22 cellular contexts compared by ENCODE assay signal in the genomic region with DNA sequence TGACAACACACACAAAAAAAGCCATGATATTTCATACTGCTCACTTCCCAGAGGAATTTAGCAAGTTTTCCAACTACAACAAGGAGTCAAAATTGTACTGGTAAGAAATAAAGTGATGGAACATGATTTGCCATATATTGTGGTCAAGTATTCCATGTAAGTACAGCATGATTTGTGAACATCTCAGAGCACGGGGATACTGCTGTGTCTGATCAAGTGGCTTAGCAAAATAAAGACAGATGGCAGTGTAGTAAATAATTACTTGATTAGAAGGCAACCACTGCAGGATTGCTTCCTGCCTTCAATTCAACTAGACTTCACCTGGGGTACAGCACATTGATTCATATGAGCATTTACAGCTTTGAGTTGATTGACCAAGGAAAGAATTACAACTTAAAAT.
"Had no signal": no experiment of that assay in that cellular context is flagged by ENCODE, and none has a peak within 500 bp of the region (broad histone marks: within the 10 kb centered on the region; RNA-seq: fewer than 3 reads in every experiment).

No MANE protein-coding gene starts in this region.

- ATAC-seq: heart left ventricle; left cardiac atrium; lower lobe of right lung; mucosa of descending colon; right lobe of liver; stimulated activated effector memory CD8-positive, alpha-beta T cell treated with anti-CD3 and anti-CD28 coated beads, Interleukin-12 subunit alpha, Interleukin-12 subunit beta, amount 100 ng/mL, for 72 hours; stimulated activated naive CD8-positive, alpha-beta T cell treated with anti-CD3 and anti-CD28 coated beads, Interleukin-15, amount 100 ng/mL, for 72 hours had no signal

- DNase-seq: activated gamma-delta T cell treated with Interleukin-2 at 50 U/mL for 16 hours; activated T-cell treated with anti-CD3 and anti-CD28 coated beads, Interleukin-2, amount 50 U/mL, for 1 hour; anterior cingulate cortex; effector CD4-positive, alpha-beta T cell; heart left ventricle; islet precursor cell; left cardiac atrium; lower lobe of right lung; mesendoderm; mucosa of descending colon; nephron progenitor cell; nucleus accumbens; posterior cingulate gyrus; right lobe of liver; stimulated activated CD4-positive, alpha-beta T cell treated with anti-CD3 and anti-CD28 coated beads, Interleukin-1b, Interleukin-23, amount 100 ng/mL, for 48 hours; stimulated activated naive CD8-positive, alpha-beta T cell treated with anti-CD3 and anti-CD28 coated beads, Interleukin-15, amount 100 ng/mL, for 72 hours had no signal

- H3K4me1 ChIP-seq: lower lobe of right lung, right lobe of liver, suprapubic skin had no signal

- H3K9me3 ChIP-seq: heart left ventricle, lower lobe of right lung, mucosa of descending colon, right lobe of liver, suprapubic skin, tibial nerve had no signal

- H3K27me3 ChIP-seq: right lobe of liver, tibial nerve had no signal

- FAIRE-seq: endometrium, TTC549 had no signal

- H3K27ac ChIP-seq: heart left ventricle, lower lobe of right lung, right lobe of liver, skin epidermis, suprapubic skin, tibial nerve had no signal

- H3K36me3 ChIP-seq: heart left ventricle, lower lobe of right lung, right lobe of liver, suprapubic skin, tibial nerve had no signal

- H3K4me3 ChIP-seq: heart left ventricle, lower lobe of right lung, mucosa of descending colon, right lobe of liver, skin epidermis, suprapubic skin, tibial nerve had no signal
